In the genomic region with DNA sequence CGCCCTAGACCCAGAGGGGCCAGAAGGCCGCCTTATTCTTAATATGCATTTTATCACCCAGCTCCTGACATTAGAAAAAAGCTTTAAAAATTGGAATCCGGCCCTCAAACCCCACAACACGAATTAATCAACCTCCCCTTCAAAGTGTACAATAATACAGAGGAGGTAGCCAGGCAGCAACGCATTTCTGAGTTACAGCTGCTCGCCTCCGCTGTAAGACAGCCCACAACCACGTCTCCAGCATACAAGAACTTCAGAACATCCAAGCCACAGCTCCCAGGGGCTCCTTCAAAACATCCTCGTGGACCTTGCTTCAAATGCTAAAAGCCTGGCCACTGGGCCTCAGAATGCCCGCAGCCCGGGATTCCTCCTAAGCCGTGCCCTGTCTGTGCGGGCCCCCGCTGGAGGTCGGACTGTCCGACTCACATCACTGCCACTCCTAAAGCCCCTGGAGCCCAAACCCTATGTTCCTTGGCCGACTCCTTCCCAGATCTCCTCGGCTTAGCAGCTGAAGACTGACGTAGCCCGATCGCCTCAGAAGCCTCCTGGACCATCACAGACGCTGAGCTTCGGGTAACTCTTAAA, we compare ENCODE assay signal across 7 cellular contexts. TPM values are rescaled to one million over a fixed set of nuclear protein-coding genes. Genes with fewer than 3 reads are reported as not detected.
"Had no signal": no experiment of that assay in that cellular context is flagged by ENCODE, and none has a peak within 500 bp of the region (broad histone marks: within the 10 kb centered on the region; RNA-seq: fewer than 3 reads in every experiment).

No MANE protein-coding gene starts in this region.

RNA-seq across cellular contexts. Expression of a gene that starts 42.8 kb away (rescaled TPM):
- total RNA-seq: activated CD4-positive, alpha-beta memory T cell treated with anti-CD3 and anti-CD28 coated beads for 36 hours; activated naive CD4-positive, alpha-beta T cell treated with anti-CD3 and anti-CD28 coated beads for 36 hours; astrocyte; dermis microvascular lymphatic vessel endothelial cell; endothelial cell of umbilical vein; kidney epithelial cell; smooth muscle cell had no signal
